1 cellular context compared by ENCODE assay signal in genomic region chr5:131796793-131797693, GRCh38.
TF ChIP-seq lines count a peak whose summit lies in the region.

FNIP1 (minus strand) TSS chr5:131797017; CDS start chr5:131796921, 96 bp downstream.

TF ChIP-seq in HepG2, 621 proteins besides CTCF, POLR2A, EP300 and RAD21 (continued from another document and continues in another):
- peak; percentile 90 for TF ChIP-seq REPIN1 (CRISPR knock-in tag; IDR thresholded peaks at IDR 0.05; ENCODE audit: borderline replicate concordance, low read depth)
- TF ChIP-seq TERF1 (CRISPR knock-in tag; IDR thresholded peaks at IDR 0.05) = no peak
- TF ChIP-seq ZNF446 (CRISPR knock-in tag; IDR thresholded peaks at IDR 0.05) = 0 out of 2 replicates have a peak, but pooled peaks have one; percentile 67
- TF ChIP-seq ZFYVE20 (CRISPR knock-in tag; IDR thresholded peaks at IDR 0.05; ENCODE audit: borderline replicate concordance, low read depth) = no peak
- peak; percentile 90 for TF ChIP-seq ZBTB8A (CRISPR knock-in tag; IDR thresholded peaks at IDR 0.05; ENCODE audit: borderline replicate concordance, low read depth)
- peak; percentile 94; the same call in 1 of the 2 replicates for TF ChIP-seq ZNF34 (CRISPR knock-in tag; IDR thresholded peaks at IDR 0.05; ENCODE audit: borderline replicate concordance)
- no peak; the same call in 1 of the 2 replicates for TF ChIP-seq KLF12 (CRISPR knock-in tag; IDR thresholded peaks at IDR 0.05; ENCODE audit: borderline replicate concordance)
- TF ChIP-seq NFRKB (IDR thresholded peaks at IDR 0.05) = no peak
- no peak for TF ChIP-seq DDIT3 (CRISPR knock-in tag; IDR thresholded peaks at IDR 0.05)
- no peak for TF ChIP-seq RFX5 (IDR thresholded peaks at IDR 0.05; ENCODE audit: low read depth, low read length)
- peak; percentile 83 for TF ChIP-seq DNMT3B (CRISPR knock-in tag; conservative IDR thresholded peaks at IDR 0.05)
- TF ChIP-seq ZFP37 (CRISPR knock-in tag; IDR thresholded peaks at IDR 0.05; ENCODE audit: borderline replicate concordance) = 0 out of 2 replicates have a peak, but pooled peaks have one; percentile 14
- TF ChIP-seq SALL1 (CRISPR knock-in tag; IDR thresholded peaks at IDR 0.05) = peak; percentile 93
- TF ChIP-seq IRF2 (CRISPR knock-in tag; IDR thresholded peaks at IDR 0.05) = peak; percentile 52; the same call in 1 of the 2 replicates
- TF ChIP-seq ZNF724P (CRISPR knock-in tag; IDR thresholded peaks at IDR 0.05; ENCODE audit: borderline replicate concordance) = peak; percentile 49; the same call in 1 of the 2 replicates
- peak; percentile 88 for TF ChIP-seq NFYC (CRISPR knock-in tag; IDR thresholded peaks at IDR 0.05)
- peak; percentile 26; the same call in 1 of the 2 replicates for TF ChIP-seq ZBTB42 (CRISPR knock-in tag; IDR thresholded peaks at IDR 0.05)
- TF ChIP-seq NCOA5 (CRISPR knock-in tag; IDR thresholded peaks at IDR 0.05) = no peak
- TF ChIP-seq MATR3 (CRISPR knock-in tag; IDR thresholded peaks at IDR 0.05) = no peak
- TF ChIP-seq GATA4 (IDR thresholded peaks at IDR 0.05; ENCODE audit: borderline replicate concordance, low read depth) = no peak; the same call in 1 of the 2 replicates
- peak; percentile 73; the same call in 1 of the 2 replicates for TF ChIP-seq ZNF503 (CRISPR knock-in tag; IDR thresholded peaks at IDR 0.05)
- no peak for TF ChIP-seq SCMH1 (CRISPR knock-in tag; IDR thresholded peaks at IDR 0.05; ENCODE audit: borderline replicate concordance)
- peak; percentile 64 for TF ChIP-seq GATAD2A (CRISPR knock-in tag; IDR thresholded peaks at IDR 0.05)
- TF ChIP-seq ZNF597 (CRISPR knock-in tag; IDR thresholded peaks at IDR 0.05) = no peak
- TF ChIP-seq HDAC1 (CRISPR knock-in tag; IDR thresholded peaks at IDR 0.05) = peak; percentile 93
- TF ChIP-seq ZNF605 (CRISPR knock-in tag; IDR thresholded peaks at IDR 0.05) = peak; percentile 95
- no peak for TF ChIP-seq MAFF (IDR thresholded peaks at IDR 0.05; ENCODE audit: low read depth, low read length)
- TF ChIP-seq NFE2L2 (IDR thresholded peaks at IDR 0.05; ENCODE audit: low read length) = no peak
- no peak for TF ChIP-seq ZNF710 (CRISPR knock-in tag; IDR thresholded peaks at IDR 0.05; ENCODE audit: borderline replicate concordance)
- peak; percentile 33; the same call in 1 of the 2 replicates for TF ChIP-seq ZNF234 (CRISPR knock-in tag; conservative IDR thresholded peaks at IDR 0.05)
- peak; percentile 86 for TF ChIP-seq CREB1 (IDR thresholded peaks at IDR 0.05)
- TF ChIP-seq CREB1 (CRISPR knock-in tag; IDR thresholded peaks at IDR 0.05) = no peak; the same call in 1 of the 2 replicates
- TF ChIP-seq ZNF781 (CRISPR knock-in tag; IDR thresholded peaks at IDR 0.05; ENCODE audit: borderline replicate concordance, not compliant biosample characterization) = peak; percentile 82
- TF ChIP-seq RFX3 (CRISPR knock-in tag; IDR thresholded peaks at IDR 0.05) = no peak
- no peak for TF ChIP-seq GABPA (IDR thresholded peaks at IDR 0.05; ENCODE audit: low read depth, low read length)
- no peak for TF ChIP-seq GABPA (CRISPR knock-in tag; IDR thresholded peaks at IDR 0.05; ENCODE audit: low read depth)
- 0 out of 2 replicates have a peak, but pooled peaks have one; percentile 77 for TF ChIP-seq YEATS2 (CRISPR knock-in tag; IDR thresholded peaks at IDR 0.05; ENCODE audit: borderline replicate concordance)
- TF ChIP-seq SRSF9 (IDR thresholded peaks at IDR 0.05; ENCODE audit: borderline replicate concordance, insufficient read depth, low read depth, low read length, poor library complexity, severe bottlenecking) = no peak
- TF ChIP-seq HIC2 (CRISPR knock-in tag; IDR thresholded peaks at IDR 0.05; ENCODE audit: low read depth) = no peak
- peak; percentile 72; the same call in 1 of the 2 replicates for TF ChIP-seq ZNF614 (CRISPR knock-in tag; IDR thresholded peaks at IDR 0.05; ENCODE audit: borderline replicate concordance)
- no peak for TF ChIP-seq ZNF282 (IDR thresholded peaks at IDR 0.05; ENCODE audit: partially characterized antibody)
- TF ChIP-seq CEBPG (CRISPR knock-in tag; IDR thresholded peaks at IDR 0.05) = peak; percentile 17; the same call in 1 of the 2 replicates
- TF ChIP-seq HOXA3 (CRISPR knock-in tag; IDR thresholded peaks at IDR 0.05) = peak; percentile 75
- peak; percentile 11 for TF ChIP-seq ZNF225 (CRISPR knock-in tag; IDR thresholded peaks at IDR 0.05)
- peak; percentile 21 for TF ChIP-seq BCL3 (CRISPR knock-in tag; IDR thresholded peaks at IDR 0.05)
- no peak; the same call in 1 of the 2 replicates for TF ChIP-seq ZNF749 (CRISPR knock-in tag; IDR thresholded peaks at IDR 0.05; ENCODE audit: borderline replicate concordance)
- TF ChIP-seq RARA (CRISPR knock-in tag; IDR thresholded peaks at IDR 0.05) = peak; percentile 70; the same call in 1 of the 2 replicates
- TF ChIP-seq RXRA (CRISPR knock-in tag; IDR thresholded peaks at IDR 0.05) = peak; percentile 85
- TF ChIP-seq ZNF292 (CRISPR knock-in tag; IDR thresholded peaks at IDR 0.05; ENCODE audit: borderline replicate concordance, low read depth) = peak; percentile 93
- TF ChIP-seq RNF2 (conservative IDR thresholded peaks at IDR 0.05; ENCODE audit: low read depth) = peak; percentile 95
- peak; percentile 65; the same call in 1 of the 2 replicates for TF ChIP-seq ZBTB10 (CRISPR knock-in tag; IDR thresholded peaks at IDR 0.05; ENCODE audit: borderline replicate concordance)
- TF ChIP-seq ZSCAN20 (CRISPR knock-in tag; IDR thresholded peaks at IDR 0.05; ENCODE audit: borderline replicate concordance) = peak; percentile 84; the same call in 1 of the 2 replicates
- TF ChIP-seq EED (CRISPR knock-in tag; IDR thresholded peaks at IDR 0.05) = peak; percentile 14; the same call in 1 of the 2 replicates
- TF ChIP-seq ZNF331 (CRISPR knock-in tag; IDR thresholded peaks at IDR 0.05) = 0 out of 2 replicates have a peak, but pooled peaks have one; percentile 74
- peak; percentile 76; the same call in 1 of the 2 replicates for TF ChIP-seq ZNF414 (CRISPR knock-in tag; IDR thresholded peaks at IDR 0.05)
